Comparison of ENCODE assay signal across 1 cellular context in the genomic region with DNA sequence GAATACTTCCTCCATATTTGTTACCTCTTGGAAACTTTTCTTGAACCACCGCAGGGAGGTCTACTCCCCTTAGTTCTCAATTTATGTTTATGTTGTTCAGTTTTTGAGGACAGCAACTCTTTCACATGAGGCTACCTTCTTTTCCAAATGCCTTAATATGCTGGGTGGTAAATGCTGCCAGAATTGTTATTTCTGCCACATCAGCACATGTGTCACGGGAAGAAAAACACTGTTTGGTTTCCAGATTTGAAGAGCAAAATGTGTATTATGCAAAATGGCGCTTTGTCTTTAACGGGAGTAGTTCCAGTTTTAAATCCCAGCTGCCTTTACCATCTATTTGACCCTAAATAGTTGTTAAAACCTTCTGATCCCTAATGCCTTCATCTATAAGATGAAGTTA.
TF ChIP-seq lines count a peak whose summit lies in the region.

No MANE protein-coding gene starts in this region.

TF ChIP-seq in HepG2, 621 proteins besides CTCF, POLR2A, EP300 and RAD21 (continued from another document):
- TF ChIP-seq MAFK (conservative IDR thresholded peaks at IDR 0.05 in 1 of 2, IDR thresholded peaks at IDR 0.05 in 1 of 2; ENCODE audit: low read length in 2 of 2): peak; percentile 46 to 81
